ENCODE assay signal across 1 cellular context in genomic region chr7:80781561-80781979, GRCh38.
TF ChIP-seq lines count a peak whose summit lies in the region.

No MANE protein-coding gene starts in this region.

TF ChIP-seq in HEK293, 187 proteins besides CTCF, POLR2A, EP300 and RAD21 (continued from another document and continues in another):
- TF ChIP-seq TSHZ1 (tag by site-specific recombination; IDR thresholded peaks at IDR 0.05; ENCODE audit: borderline replicate concordance): no peak
- TF ChIP-seq SP3 (tag by site-specific recombination; IDR thresholded peaks at IDR 0.05): no peak
- TF ChIP-seq ZNF391 (tag by site-specific recombination; IDR thresholded peaks at IDR 0.05; ENCODE audit: borderline replicate concordance, low read depth): no peak
- no peak for TF ChIP-seq ZNF704 (tag by site-specific recombination; IDR thresholded peaks at IDR 0.05)
- no peak for TF ChIP-seq ZNF530 (tag by site-specific recombination; IDR thresholded peaks at IDR 0.05; ENCODE audit: low read depth)
- TF ChIP-seq TCF7L2 (IDR thresholded peaks at IDR 0.05; ENCODE audit: borderline replicate concordance, low read depth, low read length): no peak; the same call in 1 of the 2 replicates
- TF ChIP-seq MZF1 (tag by site-specific recombination; IDR thresholded peaks at IDR 0.05; ENCODE audit: borderline replicate concordance): 0 out of 2 replicates have a peak, but pooled peaks have one; percentile 18
- TF ChIP-seq WT1 (tag by site-specific recombination; IDR thresholded peaks at IDR 0.05): no peak
- TF ChIP-seq ZEB2 (tag by site-specific recombination; IDR thresholded peaks at IDR 0.05): peak; percentile 54
- no peak for TF ChIP-seq ZSCAN4 (tag by site-specific recombination; IDR thresholded peaks at IDR 0.05)
- TF ChIP-seq ZNF18 (tag by site-specific recombination; IDR thresholded peaks at IDR 0.05): 0 out of 2 replicates have a peak, but pooled peaks have one; percentile 46
- TF ChIP-seq ZNF292 (tag by site-specific recombination; IDR thresholded peaks at IDR 0.05; ENCODE audit: borderline replicate concordance, low read depth): no peak
- TF ChIP-seq ZFP37 (tag by site-specific recombination; IDR thresholded peaks at IDR 0.05): no peak
- TF ChIP-seq ZNF2 (tag by site-specific recombination; IDR thresholded peaks at IDR 0.05): no peak
- no peak for TF ChIP-seq KLF9 (tag by site-specific recombination; IDR thresholded peaks at IDR 0.05; ENCODE audit: low read depth)
- no peak for TF ChIP-seq ZNF266 (tag by site-specific recombination; IDR thresholded peaks at IDR 0.05; ENCODE audit: low read depth)
- no peak for TF ChIP-seq ZNF837 (tag by site-specific recombination; IDR thresholded peaks at IDR 0.05)
- TF ChIP-seq ZNF658 (tag by site-specific recombination; IDR thresholded peaks at IDR 0.05): no peak
- TF ChIP-seq ZBTB17 (tag by site-specific recombination; IDR thresholded peaks at IDR 0.05): 0 out of 2 replicates have a peak, but pooled peaks have one; percentile 14
- TF ChIP-seq ZBTB10 (tag by site-specific recombination; IDR thresholded peaks at IDR 0.05): no peak
- TF ChIP-seq ZNF214 (tag by site-specific recombination; IDR thresholded peaks at IDR 0.05; ENCODE audit: borderline replicate concordance): no peak
- no peak for TF ChIP-seq ZNF513 (tag by site-specific recombination; IDR thresholded peaks at IDR 0.05)
- no peak for TF ChIP-seq ZNF518A (tag by site-specific recombination; conservative IDR thresholded peaks at IDR 0.05; ENCODE audit: low read depth)
- TF ChIP-seq ZNF501 (tag by site-specific recombination; IDR thresholded peaks at IDR 0.05): no peak
- no peak for TF ChIP-seq ZNF398 (tag by site-specific recombination; IDR thresholded peaks at IDR 0.05)
- no peak for TF ChIP-seq ZNF169 (tag by site-specific recombination; IDR thresholded peaks at IDR 0.05)
- 0 out of 2 replicates have a peak, but pooled peaks have one; percentile 43 for TF ChIP-seq ZNF561 (tag by site-specific recombination; IDR thresholded peaks at IDR 0.05; ENCODE audit: borderline replicate concordance)
- TF ChIP-seq SALL2 (tag by site-specific recombination; IDR thresholded peaks at IDR 0.05; ENCODE audit: borderline replicate concordance): no peak
- peak; percentile 85 for TF ChIP-seq ZNF843 (tag by site-specific recombination; IDR thresholded peaks at IDR 0.05)
- no peak for TF ChIP-seq ZBTB7A (tag by site-specific recombination; IDR thresholded peaks at IDR 0.05; ENCODE audit: low read depth)
- TF ChIP-seq ZSCAN18 (tag by site-specific recombination; IDR thresholded peaks at IDR 0.05): no peak
- no peak for TF ChIP-seq ZNF140 (tag by site-specific recombination; IDR thresholded peaks at IDR 0.05)
- no peak for TF ChIP-seq ZNF768 (tag by site-specific recombination; IDR thresholded peaks at IDR 0.05)
- TF ChIP-seq ZNF16 (tag by site-specific recombination; IDR thresholded peaks at IDR 0.05; ENCODE audit: low read depth): no peak
- no peak for TF ChIP-seq ZNF23 (tag by site-specific recombination; IDR thresholded peaks at IDR 0.05; ENCODE audit: borderline replicate concordance)
- no peak for TF ChIP-seq ZBTB26 (tag by site-specific recombination; optimal IDR thresholded peaks at IDR 0.05)
